In genomic region chr17:63406689-63407330, GRCh38 we compare ENCODE assay signal across 8 cellular contexts. TPM values are rescaled to one million over a fixed set of nuclear protein-coding genes. Genes with fewer than 3 reads are reported as not detected.
DNase-seq lines count a peak whose midpoint lies in the region; ATAC-seq and TF ChIP-seq lines count a peak whose summit lies in the region.

No MANE protein-coding gene starts in this region.

- no peaks in the 10 kb centered on the region for H3K9me3 Mint-ChIP-seq in activated CD4-positive, alpha-beta T cell treated with anti-CD3 and anti-CD28 coated beads for 36 hours (ENCODE audit: low read depth)

- H3K4me1 ChIP-seq in mesenchymal stem cell (ENCODE audit: control insufficient read depth, insufficient read depth, low read depth, low read length) = no peaks in the 10 kb centered on the region

- H3K9me3 ChIP-seq in mesenchymal stem cell (ENCODE audit: control insufficient read depth, low read length) = no peaks in the 10 kb centered on the region

- H2AK5ac ChIP-seq in mesenchymal stem cell (ENCODE audit: low read length, severe bottlenecking) = no peak overlapping the region

- H3K14ac ChIP-seq in mesenchymal stem cell (ENCODE audit: low read length in 2 of 2) = no peak overlapping the region

- H3K4ac ChIP-seq in mesenchymal stem cell (ENCODE audit: low read depth in 1 of 2, low read length in 2 of 2) = no peak overlapping the region

- ATAC-seq in GM18867 (IDR thresholded peaks at IDR 0.05; ENCODE audit: unreplicated experiment) (peak; percentile 83), HG03460 (IDR thresholded peaks at IDR 0.05; ENCODE audit: unreplicated experiment) (peak; percentile 57)
- peak; percentile 80 for ATAC-seq in activated CD4-positive, alpha-beta T cell treated with anti-CD3 and anti-CD28 coated beads for 36 hours

- H3K4me2 ChIP-seq in mesenchymal stem cell (ENCODE audit: low read length, poor library complexity, severe bottlenecking) = no peak overlapping the region

- POLR2A ChIA-PET in activated CD4-positive, alpha-beta T cell treated with anti-CD3 and anti-CD28 coated beads for 36 hours (lab: Charles Lee) = no interaction called here

- CTCF ChIA-PET in activated CD4-positive, alpha-beta T cell treated with anti-CD3 and anti-CD28 coated beads for 36 hours (lab: Charles Lee) = interaction anchor here (0.5 to 4.1 kb wide), 69 partner anchors 9 to 1431 kb away, joined by 3 to 40 read pairs (median 4); no protein-coding TSS in a partner anchor

- no peak overlapping the region for H4K8ac ChIP-seq in mesenchymal stem cell (ENCODE audit: low read length)

- no peak overlapping the region for H4K91ac ChIP-seq in mesenchymal stem cell (ENCODE audit: low read length)

- peak; percentile 81 for TF ChIP-seq CTCF in AG09319 (IDR thresholded peaks at IDR 0.05; ENCODE audit: low read depth, low read length)

- H2BK12ac ChIP-seq in mesenchymal stem cell (ENCODE audit: low read length in 2 of 2) = no peak overlapping the region

- no peak overlapping the region for H3K4me3 Mint-ChIP-seq in activated CD4-positive, alpha-beta T cell treated with anti-CD3 and anti-CD28 coated beads for 36 hours

- H3K36me3 Mint-ChIP-seq in activated CD4-positive, alpha-beta T cell treated with anti-CD3 and anti-CD28 coated beads for 36 hours (ENCODE audit: low read depth) = no peaks in the 10 kb centered on the region

- no peak overlapping the region for H2BK15ac ChIP-seq in mesenchymal stem cell (ENCODE audit: low read depth, poor library complexity, severe bottlenecking)

- H2BK120ac ChIP-seq in mesenchymal stem cell (ENCODE audit: low read depth, low read length) = no peak overlapping the region

- no peaks in the 10 kb centered on the region for H3K27me3 ChIP-seq in mesenchymal stem cell (ENCODE audit: control insufficient read depth in 1 of 2, insufficient read depth in 1 of 2, low read length in 2 of 2)

- H3K27ac ChIP-seq in mesenchymal stem cell (ENCODE audit: low read length, poor library complexity, severe bottlenecking) = no peak overlapping the region

- no peak overlapping the region for H3K18ac ChIP-seq in mesenchymal stem cell (ENCODE audit: low read depth in 1 of 2, low read length in 2 of 2)

- peaks cover 8% of the 10 kb centered on the region for H3K79me1 ChIP-seq in mesenchymal stem cell (replicated peaks; ENCODE audit: low read length, poor library complexity, severe bottlenecking)

- no peak overlapping the region for H2BK5ac ChIP-seq in mesenchymal stem cell (ENCODE audit: low read depth, low read length, poor library complexity, severe bottlenecking)

- H3K27me3 Mint-ChIP-seq in activated CD4-positive, alpha-beta T cell treated with anti-CD3 and anti-CD28 coated beads for 36 hours = no peaks in the 10 kb centered on the region

- H3K9ac ChIP-seq in mesenchymal stem cell (ENCODE audit: low read length) = peak overlapping the region; percentile 55

- no peak overlapping the region for H3K23ac ChIP-seq in mesenchymal stem cell (ENCODE audit: low read length in 2 of 2)

- peaks cover 22 to 58% of the 10 kb centered on the region in 2 experiments for H3K36me3 ChIP-seq in mesenchymal stem cell (ENCODE audit: control insufficient read depth in 1 of 2, insufficient read depth in 2 of 2, low read depth in 1 of 2, low read length in 2 of 2)

- intact Hi-C loops in activated CD4-positive, alpha-beta T cell treated with anti-CD3 and anti-CD28 coated beads for 36 hours (cut with DNase I, micrococcal nuclease) = loop anchor here (1.0 to 10.0 kb wide), 10 partner anchors 205 to 984 kb away; partner anchors contain the start of gene METTL2A (in 1 of the 2)

- H2AFZ ChIP-seq in mesenchymal stem cell (ENCODE audit: low read depth, low read length) = no peak overlapping the region

- H3K27ac Mint-ChIP-seq in activated CD4-positive, alpha-beta T cell treated with anti-CD3 and anti-CD28 coated beads for 36 hours = peak overlapping the region; percentile 39

- WGBS in mesenchymal stem cell = 0% methylated on average over 1 of the region's 4 CpGs

- DNase-seq in AG09319 (ENCODE audit: extremely low read depth, low read depth) = peak; percentile 72
- DNase-seq in NCI-H510A treated with DMSO at 0.1 percent for 48 hours (lab: John Stamatoyannopoulos, UW) = peak; percentile 98
- DNase-seq in activated CD4-positive, alpha-beta T cell treated with anti-CD3 and anti-CD28 coated beads for 36 hours = peak; percentile 81
- peak; percentile 65 for DNase-seq in effector CD4-positive, alpha-beta T cell
- DNase-seq in mesenchymal stem cell = peak; percentile 91
- peak; percentile 27 to 33 for DNase-seq in stimulated activated CD8-positive, alpha-beta memory T cell treated with anti-CD3 and anti-CD28 coated beads, Interleukin-4, amount 100 ng/mL, for 4 hours (ENCODE audit: low read depth in 2 of 2, low spot score in 1 of 2)

- H3K4me3 ChIP-seq in mesenchymal stem cell (ENCODE audit: insufficient read depth in 1 of 2, low read depth in 1 of 2, low read length in 2 of 2) = no peak overlapping the region

- H3K4me1 Mint-ChIP-seq in activated CD4-positive, alpha-beta T cell treated with anti-CD3 and anti-CD28 coated beads for 36 hours = peaks cover 8% of the 10 kb centered on the region

RNA-seq across cellular contexts. Expression of gene CYB561, which starts 39.3 kb away (rescaled TPM):
- 1 to 10 TPM; 2.5 to 3.0 TPM for total RNA-seq in activated CD4-positive, alpha-beta T cell treated with anti-CD3 and anti-CD28 coated beads for 36 hours
- polyA plus RNA-seq in mesenchymal stem cell (2013, experiment 1 of 2) = 14.4 TPM
- polyA plus RNA-seq in mesenchymal stem cell (2013, experiment 2 of 2) = 15.1 TPM

Comparison
In these comparisons a context has a peak if more than half of its experiments do, and no peak if none do; other contexts are left out.
1. DNase-seq: peak in every context shown above with its lines; median percentile 98 in NCI-H510A treated with DMSO at 0.1 percent for 48 hours; 91 in mesenchymal stem cell; 81 in activated CD4-positive, alpha-beta T cell treated with anti-CD3 and anti-CD28 coated beads for 36 hours; 72 in AG09319; 65 in effector CD4-positive, alpha-beta T cell; 30 in stimulated activated CD8-positive, alpha-beta memory T cell treated with anti-CD3 and anti-CD28 coated beads, Interleukin-4, amount 100 ng/mL, for 4 hours.